In the genomic region with DNA sequence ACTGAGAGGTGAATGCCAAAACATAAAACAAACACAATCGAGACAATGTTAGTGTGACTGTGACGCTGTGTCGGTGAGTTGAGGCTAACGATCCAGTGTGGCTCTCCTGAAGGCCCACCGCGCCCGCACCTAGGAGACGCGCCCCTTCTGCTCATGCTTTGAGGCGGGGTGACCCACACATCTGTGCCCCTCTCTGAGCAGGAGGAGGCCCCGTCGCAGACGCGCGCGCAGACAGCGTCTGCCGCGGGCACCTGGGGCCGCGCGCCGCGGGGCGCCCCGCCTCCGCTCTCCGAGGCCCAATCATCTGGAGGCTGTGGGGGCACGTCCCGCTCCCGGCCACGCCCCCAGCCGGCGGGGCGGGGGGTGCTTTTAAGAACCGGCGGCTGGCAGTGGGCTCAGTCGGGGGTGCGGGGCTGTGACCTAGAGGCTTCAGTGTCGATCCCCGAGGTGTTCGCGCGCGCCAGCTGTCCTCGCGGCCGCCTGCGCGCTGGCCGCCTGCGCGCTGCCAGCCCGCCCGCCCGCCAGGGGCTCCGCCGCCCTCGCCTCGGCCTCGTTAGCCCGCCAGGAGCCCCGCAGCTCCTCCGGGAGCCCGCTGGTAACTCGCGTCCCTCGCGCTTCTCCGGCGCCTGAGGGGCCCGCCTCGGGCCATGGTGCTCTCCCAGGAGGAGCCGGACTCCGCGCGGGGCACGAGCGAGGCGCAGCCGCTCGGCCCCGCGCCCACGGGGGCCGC, we compare ENCODE assay signal across 1 cellular context.
TF ChIP-seq lines count a peak whose summit lies in the region.

Gene SLC16A10, plus strand, starts transcription at position 398 of the 730 bp plus-strand sequence. Its CDS starts 250 bp downstream, at position 648.

TF ChIP-seq in HepG2, 621 proteins besides CTCF, POLR2A, EP300 and RAD21 (continued from another document and continues in another):
- no peak for TF ChIP-seq ZNF609 (CRISPR knock-in tag; IDR thresholded peaks at IDR 0.05; ENCODE audit: borderline replicate concordance)
- no peak for TF ChIP-seq ZBTB7A (CRISPR knock-in tag; IDR thresholded peaks at IDR 0.05)
- peak; percentile 16; the same call in 1 of the 2 replicates for TF ChIP-seq FOXC1 (CRISPR knock-in tag; IDR thresholded peaks at IDR 0.05; ENCODE audit: borderline replicate concordance)
- TF ChIP-seq ZNF383 (CRISPR knock-in tag; IDR thresholded peaks at IDR 0.05; ENCODE audit: borderline replicate concordance) = no peak
- TF ChIP-seq ZNF777 (CRISPR knock-in tag; IDR thresholded peaks at IDR 0.05) = peak; percentile 69
- no peak; the same call in 1 of the 2 replicates for TF ChIP-seq ZNF788 (CRISPR knock-in tag; IDR thresholded peaks at IDR 0.05; ENCODE audit: borderline replicate concordance)
- TF ChIP-seq ZSCAN30 (CRISPR knock-in tag; IDR thresholded peaks at IDR 0.05) = no peak
- TF ChIP-seq CSRNP2 (CRISPR knock-in tag; conservative IDR thresholded peaks at IDR 0.05; ENCODE audit: low read depth) = no peak
- TF ChIP-seq KLF15 (CRISPR knock-in tag; IDR thresholded peaks at IDR 0.05; ENCODE audit: borderline replicate concordance) = 0 out of 2 replicates have a peak, but pooled peaks have one; percentile 43
- TF ChIP-seq ZNF460 (CRISPR knock-in tag; IDR thresholded peaks at IDR 0.05; ENCODE audit: borderline replicate concordance) = no peak
- TF ChIP-seq ZNF343 (CRISPR knock-in tag; IDR thresholded peaks at IDR 0.05) = no peak
- no peak for TF ChIP-seq HNRNPUL1 (IDR thresholded peaks at IDR 0.05; ENCODE audit: low read depth, low read length)
- TF ChIP-seq CBX5 (CRISPR knock-in tag; IDR thresholded peaks at IDR 0.05; ENCODE audit: borderline replicate concordance) = no peak; the same call in 1 of the 2 replicates
- TF ChIP-seq RFX5 (IDR thresholded peaks at IDR 0.05; ENCODE audit: low read depth, low read length) = no peak
- no peak for TF ChIP-seq EED (CRISPR knock-in tag; IDR thresholded peaks at IDR 0.05)
- TF ChIP-seq ZNF580 (CRISPR knock-in tag; IDR thresholded peaks at IDR 0.05; ENCODE audit: borderline replicate concordance, low read depth) = no peak
- TF ChIP-seq, protein P1, sequence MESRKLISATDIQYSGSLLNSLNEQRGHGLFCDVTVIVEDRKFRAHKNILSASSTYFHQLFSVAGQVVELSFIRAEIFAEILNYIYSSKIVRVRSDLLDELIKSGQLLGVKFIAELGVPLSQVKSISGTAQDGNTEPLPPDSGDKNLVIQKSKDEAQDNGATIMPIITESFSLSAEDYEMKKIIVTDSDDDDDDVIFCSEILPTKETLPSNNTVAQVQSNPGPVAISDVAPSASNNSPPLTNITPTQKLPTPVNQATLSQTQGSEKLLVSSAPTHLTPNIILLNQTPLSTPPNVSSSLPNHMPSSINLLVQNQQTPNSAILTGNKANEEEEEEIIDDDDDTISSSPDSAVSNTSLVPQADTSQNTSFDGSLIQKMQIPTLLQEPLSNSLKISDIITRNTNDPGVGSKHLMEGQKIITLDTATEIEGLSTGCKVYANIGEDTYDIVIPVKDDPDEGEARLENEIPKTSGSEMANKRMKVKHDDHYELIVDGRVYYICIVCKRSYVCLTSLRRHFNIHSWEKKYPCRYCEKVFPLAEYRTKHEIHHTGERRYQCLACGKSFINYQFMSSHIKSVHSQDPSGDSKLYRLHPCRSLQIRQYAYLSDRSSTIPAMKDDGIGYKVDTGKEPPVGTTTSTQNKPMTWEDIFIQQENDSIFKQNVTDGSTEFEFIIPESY (CRISPR knock-in tag; IDR thresholded peaks at IDR 0.05) = no peak
- no peak for TF ChIP-seq MLXIP (CRISPR knock-in tag; IDR thresholded peaks at IDR 0.05; ENCODE audit: borderline replicate concordance)
- TF ChIP-seq, protein P2, sequence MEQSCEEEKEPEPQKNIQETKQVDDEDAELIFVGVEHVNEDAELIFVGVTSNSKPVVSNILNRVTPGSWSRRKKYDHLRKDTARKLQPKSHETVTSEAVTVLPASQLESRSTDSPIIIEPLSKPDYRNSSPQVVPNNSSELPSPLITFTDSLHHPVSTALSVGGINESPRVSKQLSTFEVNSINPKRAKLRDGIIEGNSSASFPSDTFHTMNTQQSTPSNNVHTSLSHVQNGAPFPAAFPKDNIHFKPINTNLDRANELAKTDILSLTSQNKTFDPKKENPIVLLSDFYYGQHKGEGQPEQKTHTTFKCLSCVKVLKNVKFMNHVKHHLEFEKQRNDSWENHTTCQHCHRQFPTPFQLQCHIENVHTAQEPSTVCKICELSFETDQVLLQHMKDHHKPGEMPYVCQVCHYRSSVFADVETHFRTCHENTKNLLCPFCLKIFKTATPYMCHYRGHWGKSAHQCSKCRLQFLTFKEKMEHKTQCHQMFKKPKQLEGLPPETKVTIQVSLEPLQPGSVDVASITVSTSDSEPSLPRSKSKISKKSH (CRISPR knock-in tag; IDR thresholded peaks at IDR 0.05; ENCODE audit: borderline replicate concordance) = peak; percentile 63; the same call in 1 of the 2 replicates
- no peak for TF ChIP-seq PCBP2 (optimal IDR thresholded peaks at IDR 0.05; ENCODE audit: low read depth, low read length, poor library complexity, severe bottlenecking)
- TF ChIP-seq ELF4 (CRISPR knock-in tag; IDR thresholded peaks at IDR 0.05; ENCODE audit: borderline replicate concordance) = no peak
- no peak for TF ChIP-seq BORCS8-MEF2B (CRISPR knock-in tag; IDR thresholded peaks at IDR 0.05)
- no peak for TF ChIP-seq ZNF3 (CRISPR knock-in tag; IDR thresholded peaks at IDR 0.05)
- no peak for TF ChIP-seq CCDC6 (CRISPR knock-in tag; IDR thresholded peaks at IDR 0.05)
- TF ChIP-seq ARNT (IDR thresholded peaks at IDR 0.05) = no peak
- no peak for TF ChIP-seq PITX1 (CRISPR knock-in tag; IDR thresholded peaks at IDR 0.05)
- TF ChIP-seq ZNF335 (CRISPR knock-in tag; IDR thresholded peaks at IDR 0.05) = no peak
- TF ChIP-seq, protein P3, sequence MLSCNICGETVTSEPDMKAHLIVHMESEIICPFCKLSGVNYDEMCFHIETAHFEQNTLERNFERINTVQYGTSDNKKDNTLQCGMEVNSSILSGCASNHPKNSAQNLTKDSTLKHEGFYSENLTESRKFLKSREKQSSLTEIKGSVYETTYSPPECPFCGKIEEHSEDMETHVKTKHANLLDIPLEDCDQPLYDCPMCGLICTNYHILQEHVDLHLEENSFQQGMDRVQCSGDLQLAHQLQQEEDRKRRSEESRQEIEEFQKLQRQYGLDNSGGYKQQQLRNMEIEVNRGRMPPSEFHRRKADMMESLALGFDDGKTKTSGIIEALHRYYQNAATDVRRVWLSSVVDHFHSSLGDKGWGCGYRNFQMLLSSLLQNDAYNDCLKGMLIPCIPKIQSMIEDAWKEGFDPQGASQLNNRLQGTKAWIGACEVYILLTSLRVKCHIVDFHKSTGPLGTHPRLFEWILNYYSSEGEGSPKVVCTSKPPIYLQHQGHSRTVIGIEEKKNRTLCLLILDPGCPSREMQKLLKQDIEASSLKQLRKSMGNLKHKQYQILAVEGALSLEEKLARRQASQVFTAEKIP (CRISPR knock-in tag; IDR thresholded peaks at IDR 0.05; ENCODE audit: borderline replicate concordance) = no peak
- TF ChIP-seq ZNF333 (CRISPR knock-in tag; IDR thresholded peaks at IDR 0.05; ENCODE audit: borderline replicate concordance) = no peak
- TF ChIP-seq RCOR2 (CRISPR knock-in tag; IDR thresholded peaks at IDR 0.05) = no peak
- TF ChIP-seq ELF3 (CRISPR knock-in tag; IDR thresholded peaks at IDR 0.05) = peak; percentile 35; the same call in 1 of the 2 replicates
- no peak for TF ChIP-seq KMT2A (CRISPR knock-in tag; IDR thresholded peaks at IDR 0.05)
- TF ChIP-seq ZNF530 (CRISPR knock-in tag; IDR thresholded peaks at IDR 0.05; ENCODE audit: low read depth) = no peak
- TF ChIP-seq SAFB2 (CRISPR knock-in tag; IDR thresholded peaks at IDR 0.05; ENCODE audit: borderline replicate concordance, low read depth) = 0 out of 2 replicates have a peak, but pooled peaks have one; percentile 42
- TF ChIP-seq SRY (CRISPR knock-in tag; IDR thresholded peaks at IDR 0.05) = no peak
- no peak for TF ChIP-seq ZNF331 (CRISPR knock-in tag; IDR thresholded peaks at IDR 0.05)
- TF ChIP-seq, protein P4, sequence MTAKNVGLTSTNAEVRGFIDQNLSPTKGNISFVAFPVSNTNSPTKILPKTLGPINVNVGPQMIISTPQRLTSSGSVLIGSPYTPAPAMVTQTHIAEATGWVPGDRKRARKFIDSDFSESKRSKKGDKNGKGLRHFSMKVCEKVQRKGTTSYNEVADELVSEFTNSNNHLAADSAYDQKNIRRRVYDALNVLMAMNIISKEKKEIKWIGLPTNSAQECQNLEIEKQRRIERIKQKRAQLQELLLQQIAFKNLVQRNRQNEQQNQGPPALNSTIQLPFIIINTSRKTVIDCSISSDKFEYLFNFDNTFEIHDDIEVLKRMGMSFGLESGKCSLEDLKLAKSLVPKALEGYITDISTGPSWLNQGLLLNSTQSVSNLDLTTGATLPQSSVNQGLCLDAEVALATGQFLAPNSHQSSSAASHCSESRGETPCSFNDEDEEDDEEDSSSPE (CRISPR knock-in tag; IDR thresholded peaks at IDR 0.05) = peak; percentile 76
- TF ChIP-seq ZFP36L1 (CRISPR knock-in tag; IDR thresholded peaks at IDR 0.05) = no peak
- peak; percentile 18; the same call in 1 of the 2 replicates for TF ChIP-seq MYC (CRISPR knock-in tag; IDR thresholded peaks at IDR 0.05; ENCODE audit: borderline replicate concordance)
- TF ChIP-seq CREBL2 (CRISPR knock-in tag; IDR thresholded peaks at IDR 0.05; ENCODE audit: borderline replicate concordance) = no peak
- TF ChIP-seq GPN1 (CRISPR knock-in tag; IDR thresholded peaks at IDR 0.05; ENCODE audit: borderline replicate concordance) = no peak
- TF ChIP-seq CENPT (CRISPR knock-in tag; IDR thresholded peaks at IDR 0.05; ENCODE audit: low read depth) = 0 out of 2 replicates have a peak, but pooled peaks have one; percentile 32
- no peak for TF ChIP-seq ZNF20 (CRISPR knock-in tag; IDR thresholded peaks at IDR 0.05)
- TF ChIP-seq FOXP1 (IDR thresholded peaks at IDR 0.05) = no peak
- TF ChIP-seq FOXP1 (CRISPR knock-in tag; IDR thresholded peaks at IDR 0.05) = no peak
- TF ChIP-seq, protein P5, sequence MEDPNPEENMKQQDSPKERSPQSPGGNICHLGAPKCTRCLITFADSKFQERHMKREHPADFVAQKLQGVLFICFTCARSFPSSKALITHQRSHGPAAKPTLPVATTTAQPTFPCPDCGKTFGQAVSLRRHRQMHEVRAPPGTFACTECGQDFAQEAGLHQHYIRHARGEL (CRISPR knock-in tag; IDR thresholded peaks at IDR 0.05) = no peak
